In genomic region chr7:22860784-22861482, GRCh38 we compare ENCODE assay signal across 8 cellular contexts. TPM values are rescaled to one million over a fixed set of nuclear protein-coding genes. Genes with fewer than 3 reads are reported as not detected.
DNase-seq lines count a peak whose midpoint lies in the region; ATAC-seq, FAIRE-seq and TF ChIP-seq lines count a peak whose summit lies in the region.

No MANE protein-coding gene starts in this region.

- POLR2A ChIA-PET in activated CD4-positive, alpha-beta T cell treated with anti-CD3 and anti-CD28 coated beads, Interleukin-2, amount 10 ng/mL, durations not matched to agents 7 days and 5 days (lab: Charles Lee), result no interaction called here

- peaks cover 21% of the 10 kb centered on the region for H3K4me1 ChIP-seq in HAP-1

- H3K4me1 Mint-ChIP-seq in activated CD4-positive, alpha-beta T cell treated with anti-CD3 and anti-CD28 coated beads, Interleukin-2, amount 10 ng/mL, durations not matched to agents 7 days and 5 days, result peaks cover 37% of the 10 kb centered on the region

- H3K27ac Mint-ChIP-seq in activated CD4-positive, alpha-beta T cell treated with anti-CD3 and anti-CD28 coated beads, Interleukin-2, amount 10 ng/mL, durations not matched to agents 7 days and 5 days, result no peak overlapping the region

- H3K27me3 Mint-ChIP-seq in activated CD4-positive, alpha-beta T cell treated with anti-CD3 and anti-CD28 coated beads, Interleukin-2, amount 10 ng/mL, durations not matched to agents 7 days and 5 days, result no peaks in the 10 kb centered on the region

- H3K4me3 ChIP-seq in AG10803 (ENCODE audit: low read length) (no peak overlapping the region), HAP-1 (no peak overlapping the region), kidney epithelial cell (ENCODE audit: low read depth, low read length) (no peak overlapping the region)

- peak; percentile 59 for DNase-seq in AG10803 (ENCODE audit: low read depth)
- peak; percentile 44 to 68 for DNase-seq in HAP-1 (ENCODE audit: low spot score in 2 of 2)
- DNase-seq in activated CD4-positive, alpha-beta T cell treated with anti-CD3 and anti-CD28 coated beads, Interleukin-2, amount 10 ng/mL, durations not matched to agents 7 days and 5 days, result peak; percentile 16
- no peak for DNase-seq in kidney epithelial cell (ENCODE audit: low read depth)
- no peak for DNase-seq in GM12891 (ENCODE audit: insufficient read length, low spot score)
- no peak for DNase-seq in NCI-H187 (lab: John Stamatoyannopoulos, UW)

- no peak for FAIRE-seq in GM12891 (lab: Jason Lieb, UNC)

- no peaks in the 10 kb centered on the region for H3K9me3 Mint-ChIP-seq in activated CD4-positive, alpha-beta T cell treated with anti-CD3 and anti-CD28 coated beads, Interleukin-2, amount 10 ng/mL, durations not matched to agents 7 days and 5 days

- peaks cover 58% of the 10 kb centered on the region for H3K36me3 ChIP-seq in HAP-1 (replicated peaks)
- H3K36me3 ChIP-seq in kidney epithelial cell (ENCODE audit: control insufficient read depth, insufficient read depth, low read length), result no peaks in the 10 kb centered on the region

- in situ Hi-C loops in HAP-1 (cut with MboI; ENCODE audit: low sequenced_read_pairs), result loop anchor here (10.0 kb wide), 1 partner anchor 296 kb away; no protein-coding TSS in a partner anchor

- ATAC-seq in GM21367 (IDR thresholded peaks at IDR 0.05; ENCODE audit: unreplicated experiment) (no peak), GM18505 (IDR thresholded peaks at IDR 0.05; ENCODE audit: unreplicated experiment) (no peak)

- no peaks in the 10 kb centered on the region for H3K9me3 ChIP-seq in HAP-1

- CTCF ChIA-PET in activated CD4-positive, alpha-beta T cell treated with anti-CD3 and anti-CD28 coated beads, Interleukin-2, amount 10 ng/mL, durations not matched to agents 7 days and 5 days (lab: Charles Lee), result interaction anchor here (1.2 to 1.4 kb wide), 3 partner anchors 10 to 24 kb away, joined by 3 to 5 read pairs (median 3); no protein-coding TSS in a partner anchor

- H3K4me3 Mint-ChIP-seq in activated CD4-positive, alpha-beta T cell treated with anti-CD3 and anti-CD28 coated beads, Interleukin-2, amount 10 ng/mL, durations not matched to agents 7 days and 5 days, result no peak overlapping the region

- TF ChIP-seq CTCF in AG10803 (conservative IDR thresholded peaks at IDR 0.05; ENCODE audit: low read length) (peak; percentile 57), kidney epithelial cell (IDR thresholded peaks at IDR 0.05; ENCODE audit: insufficient read depth, low read length, poor library complexity, severe bottlenecking) (peak; percentile 23)

- peaks cover 52% of the 10 kb centered on the region for H3K36me3 Mint-ChIP-seq in activated CD4-positive, alpha-beta T cell treated with anti-CD3 and anti-CD28 coated beads, Interleukin-2, amount 10 ng/mL, durations not matched to agents 7 days and 5 days (ENCODE audit: low read depth)

- no peaks in the 10 kb centered on the region for H3K27me3 ChIP-seq in HAP-1 (ENCODE audit: low read depth)
- H3K27me3 ChIP-seq in kidney epithelial cell (ENCODE audit: control insufficient read depth, insufficient read depth, low read length), result no peaks in the 10 kb centered on the region

- TF ChIP-seq POLR2A in GM12891 (IDR thresholded peaks at IDR 0.05; ENCODE audit: low read depth, low read length), result no peak
- no peak for TF ChIP-seq POLR2A in GM18505 (IDR thresholded peaks at IDR 0.05; ENCODE audit: borderline replicate concordance, extremely low read depth, insufficient read depth, insufficient read length)

TF ChIP-seq in GM12891, 5 proteins besides CTCF, POLR2A, EP300 and RAD21:
- no peak for TF ChIP-seq PAX5 (IDR thresholded peaks at IDR 0.05; ENCODE audit: insufficient read depth, low read length, severe bottlenecking)
- TF ChIP-seq SPI1 (IDR thresholded peaks at IDR 0.05; ENCODE audit: low read depth, low read length), result no peak
- TF ChIP-seq POLR2AphosphoS5 (IDR thresholded peaks at IDR 0.05; ENCODE audit: low read depth, low read length), result no peak
- no peak for TF ChIP-seq TAF1 (IDR thresholded peaks at IDR 0.05; ENCODE audit: low read depth, low read length)

RNA-seq across cellular contexts. Expression of gene TOMM7, which starts 38.3 kb away (rescaled TPM):
- 100 to 1,000 TPM; 188 to 288 TPM for total RNA-seq in activated CD4-positive, alpha-beta T cell treated with anti-CD3 and anti-CD28 coated beads, Interleukin-2, amount 10 ng/mL, durations not matched to agents 7 days and 5 days
- total RNA-seq in kidney epithelial cell, result 85.4 and 90.5 TPM in 2 replicates
- 414 TPM for polyA plus RNA-seq in GM12891 (2012; ENCODE audit: low read depth, missing spikeins)

Comparison
In these comparisons a context has a peak if more than half of its experiments do, and no peak if none do; other contexts are left out.
1. DNase-seq: peak in AG10803 (single experiment), HAP-1 (2 of 2) and activated CD4-positive, alpha-beta T cell treated with anti-CD3 and anti-CD28 coated beads, Interleukin-2, amount 10 ng/mL, durations not matched to agents 7 days and 5 days (single experiment); none in kidney epithelial cell (single experiment), GM12891 (single experiment) and NCI-H187 (0 of 2).